ENCODE assay signal across 11 cellular contexts in genomic region chr14:90521121-90521929, GRCh38.
DNase-seq lines count a peak whose midpoint lies in the region; ATAC-seq and TF ChIP-seq lines count a peak whose summit lies in the region.
"Had no signal": no experiment of that assay in that cellular context is flagged by ENCODE, and none has a peak within 500 bp of the region (broad histone marks: within the 10 kb centered on the region; RNA-seq: fewer than 3 reads in every experiment).

No MANE protein-coding gene starts in this region.

- H3K9me3 Mint-ChIP-seq in naive thymus-derived CD8-positive, alpha-beta T cell = peaks cover 0 to 6% (median 0%) of the 10 kb centered on the region in 9 donors

- WGBS in esophagus squamous epithelium, 2 donors = 32 to 69% methylated on average over 4 to 8 of the region's 16 CpGs

- H3K36me3 ChIP-seq in esophagus squamous epithelium = no peaks in the 10 kb centered on the region
- H3K36me3 ChIP-seq: prostate gland had no signal

- H3K9me3 ChIP-seq in esophagus squamous epithelium = no peaks in the 10 kb centered on the region
- H3K9me3 ChIP-seq: prostate gland had no signal

- peaks cover 0 to 3% (median 0%) of the 10 kb centered on the region in 5 donors for H3K27me3 Mint-ChIP-seq in naive thymus-derived CD8-positive, alpha-beta T cell

- peaks cover 44 to 82% (median 46%) of the 10 kb centered on the region in 3 donors for H3K4me1 ChIP-seq in esophagus squamous epithelium

- no peak for ATAC-seq in naive thymus-derived CD8-positive, alpha-beta T cell
- ATAC-seq in GM18498 (IDR thresholded peaks at IDR 0.05; ENCODE audit: unreplicated experiment) (no peak), GM21515 (IDR thresholded peaks at IDR 0.05; ENCODE audit: unreplicated experiment) (no peak)
- ATAC-seq: left colon had no signal

- H3K4me3 Mint-ChIP-seq in naive thymus-derived CD8-positive, alpha-beta T cell = no peak overlapping the region

- POLR2A ChIA-PET in naive thymus-derived CD8-positive, alpha-beta T cell (lab: Charles Lee) = no interaction called here

- H3K27me3 ChIP-seq in esophagus squamous epithelium = no peaks in the 10 kb centered on the region

- no peak overlapping the region for H3K4me3 ChIP-seq in esophagus squamous epithelium
- H3K4me3 ChIP-seq: prostate gland had no signal

- DNase-seq in DMS 273 (lab: John Stamatoyannopoulos, UW; ENCODE audit: unreplicated experiment) (peak; percentile 90), NCI-H2171 treated with DMSO at 0.1 percent for 48 hours (lab: John Stamatoyannopoulos, UW) (peak; percentile 95), esophagus squamous epithelium (lab: John Stamatoyannopoulos, UW) (no peak), renal cortical epithelial cell (ENCODE audit: low read depth) (peak; percentile 17), HuH-7 (ENCODE audit: low spot score) (no peak)
- no peak for DNase-seq in naive thymus-derived CD8-positive, alpha-beta T cell
- DNase-seq: Calu3 had no signal

- TF ChIP-seq CTCF in esophagus squamous epithelium (IDR thresholded peaks at IDR 0.05) = no peak

- peak overlapping the region in 3 of 4 donors; percentile 56 to 69 (median 68) for H3K27ac ChIP-seq in esophagus squamous epithelium

- intact Hi-C loops in esophagus squamous epithelium (cut with DNase I) = no loop called here

- H3K36me3 Mint-ChIP-seq in naive thymus-derived CD8-positive, alpha-beta T cell = no peaks in the 10 kb centered on the region

- H3K4me1 Mint-ChIP-seq in naive thymus-derived CD8-positive, alpha-beta T cell = peaks cover 0 to 4% (median 0%) of the 10 kb centered on the region in 4 donors

- H3K27ac Mint-ChIP-seq in naive thymus-derived CD8-positive, alpha-beta T cell = no peak overlapping the region

- TF ChIP-seq POLR2A in esophagus squamous epithelium (IDR thresholded peaks at IDR 0.05) = no peak

Comparison
In these comparisons a context has a peak if more than half of its experiments do, and no peak if none do; other contexts are left out.
1. DNase-seq: peak in DMS 273 (single experiment), NCI-H2171 treated with DMSO at 0.1 percent for 48 hours (single experiment) and renal cortical epithelial cell (single experiment); none in esophagus squamous epithelium (single experiment), naive thymus-derived CD8-positive, alpha-beta T cell (0 of 10) and HuH-7 (single experiment).